ENCODE assay signal across 17 cellular contexts in the genomic region with DNA sequence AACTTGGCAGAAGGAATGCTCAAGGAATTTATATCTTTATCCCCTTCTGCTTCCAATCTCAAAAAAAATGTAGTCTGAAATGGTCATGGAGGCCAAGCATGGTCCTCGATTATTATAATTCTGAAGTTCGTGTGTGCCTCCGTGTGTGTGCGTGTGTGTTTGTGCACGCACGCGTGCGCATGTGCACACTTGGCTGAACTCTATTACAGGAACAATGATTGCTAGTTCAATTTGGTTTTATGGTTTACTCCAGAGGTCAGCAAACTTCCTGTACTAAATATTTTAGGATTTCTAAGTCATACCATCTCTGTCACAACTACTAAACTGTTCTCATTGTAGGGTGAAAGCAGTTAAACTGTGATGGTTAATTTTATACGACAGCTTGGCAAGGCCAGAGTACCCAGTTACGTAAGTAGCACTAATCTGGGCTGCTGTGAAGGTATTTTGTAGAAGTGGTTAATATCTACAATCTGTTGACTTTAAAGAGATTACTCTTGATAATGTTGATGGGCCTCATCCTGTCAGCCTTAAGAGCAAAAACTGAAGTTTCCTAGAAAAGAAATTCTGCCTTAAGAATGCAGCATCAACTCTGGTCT. TPM values are rescaled to one million over a fixed set of nuclear protein-coding genes. Genes with fewer than 3 reads are reported as not detected.
DNase-seq lines count a peak whose midpoint lies in the region; ATAC-seq and TF ChIP-seq lines count a peak whose summit lies in the region.
"Had no signal": no experiment of that assay in that cellular context is flagged by ENCODE, and none has a peak within 500 bp of the region (broad histone marks: within the 10 kb centered on the region; RNA-seq: fewer than 3 reads in every experiment).

No MANE protein-coding gene starts in this region.

- peak overlapping the region; percentile 75 for H3K27ac Mint-ChIP-seq in mesothelial cell of epicardium
- H3K27ac Mint-ChIP-seq: IgD-negative memory B cell, natural killer cell had no signal

- H2AFZ ChIP-seq in fibroblast of lung (ENCODE audit: low read length), result peak overlapping the region; percentile 55

- no peaks in the 10 kb centered on the region for H3K9me3 Mint-ChIP-seq in mesothelial cell of epicardium
- H3K9me3 Mint-ChIP-seq: IgD-negative memory B cell, natural killer cell had no signal

- no peaks in the 10 kb centered on the region for H3K4me1 ChIP-seq in fibroblast of lung (ENCODE audit: control insufficient read depth, extremely low read depth, insufficient read depth, low read length)
- H3K4me1 ChIP-seq in esophagus muscularis mucosa, result peaks cover 15 to 19% (median 17%) of the 10 kb centered on the region in 4 donors

- TF ChIP-seq POLR2A in esophagus muscularis mucosa (IDR thresholded peaks at IDR 0.05; ENCODE audit: low read depth), result no peak

- no peaks in the 10 kb centered on the region for H4K20me1 ChIP-seq in fibroblast of lung (ENCODE audit: control insufficient read depth, extremely low read depth, insufficient read depth, low read length)

- H3K4me1 Mint-ChIP-seq in mesothelial cell of epicardium, result peaks cover 19% of the 10 kb centered on the region

- no peak for TF ChIP-seq CTCF in fibroblast of lung (conservative IDR thresholded peaks at IDR 0.05 in 1 of 2, IDR thresholded peaks at IDR 0.05 in 1 of 2; ENCODE audit: low read depth in 1 of 2, low read length in 2 of 2)
- no peak for TF ChIP-seq CTCF in mesothelial cell of epicardium (IDR thresholded peaks at IDR 0.05; ENCODE audit: unreplicated experiment)
- TF ChIP-seq CTCF in esophagus muscularis mucosa (IDR thresholded peaks at IDR 0.05), result no peak

- intact Hi-C loops in esophagus muscularis mucosa (cut with DNase I), result no loop called here

- peak overlapping the region in 1 of 4 experiments; percentile 9 for H3K4me3 ChIP-seq in fibroblast of lung (replicated peaks in 1 of 4; ENCODE audit: control extremely low read depth in 1 of 4, insufficient read depth in 1 of 4, low read depth in 3 of 4, low read length in 4 of 4)
- no peak overlapping the region for H3K4me3 ChIP-seq in esophagus muscularis mucosa
- H3K4me3 ChIP-seq: sigmoid colon had no signal

- peaks cover 9% of the 10 kb centered on the region for H3K36me3 Mint-ChIP-seq in mesothelial cell of epicardium
- H3K36me3 Mint-ChIP-seq: natural killer cell had no signal

- WGBS in esophagus muscularis mucosa, result 73% methylated on average over 10 of the region's 10 CpGs

- DNase-seq in EH (ENCODE audit: low read depth) (peak; percentile 74), NCI-H524 treated with DMSO at 0.1 percent for 48 hours (lab: John Stamatoyannopoulos, UW) (peak; percentile 46), fibroblast of lung (ENCODE audit: low read depth in 2 of 2) (peak; percentile 21 to 31), mesothelial cell of epicardium (ENCODE audit: low spot score in 2 of 2, unreplicated experiment in 2 of 2) (no peak), esophagus muscularis mucosa (ENCODE audit: extremely low spot score) (no peak), NCI-H146 (lab: John Stamatoyannopoulos, UW) (no peak), DMS153 (lab: John Stamatoyannopoulos, UW) (no peak)
- DNase-seq: activated gamma-delta T cell; brain microvascular endothelial cell; head of caudate nucleus; kidney glomerular epithelial cell; natural killer cell; SHP77; sigmoid colon; stimulated activated naive CD4-positive, alpha-beta T cell treated with Interleukin-2 at 50 U/mL for 16 hours had no signal

- H3K9ac ChIP-seq in fibroblast of lung (ENCODE audit: insufficient read depth, low read length), result no peak overlapping the region

- ATAC-seq in HG02798 (IDR thresholded peaks at IDR 0.05; ENCODE audit: poor library complexity, unreplicated experiment), result no peak

- no peaks in the 10 kb centered on the region for H3K79me2 ChIP-seq in fibroblast of lung (ENCODE audit: control insufficient read depth, insufficient read depth, low read length)

- no peak for TF ChIP-seq EP300 in esophagus muscularis mucosa (IDR thresholded peaks at IDR 0.05)

- no peaks in the 10 kb centered on the region for H3K27me3 Mint-ChIP-seq in mesothelial cell of epicardium (ENCODE audit: low read depth)
- H3K27me3 Mint-ChIP-seq: IgD-negative memory B cell had no signal

- H3K36me3 ChIP-seq in fibroblast of lung (ENCODE audit: control insufficient read depth, insufficient read depth, low read length) (no peaks in the 10 kb centered on the region), esophagus muscularis mucosa (peaks cover 0 to 4% (median 0%) of the 10 kb centered on the region in 4 donors)
- H3K36me3 ChIP-seq: brain microvascular endothelial cell, sigmoid colon had no signal

- H3K9me3 ChIP-seq in fibroblast of lung (ENCODE audit: control insufficient read depth, insufficient read depth, low read depth, low read length) (no peaks in the 10 kb centered on the region), esophagus muscularis mucosa (no peaks in the 10 kb centered on the region)
- H3K9me3 ChIP-seq: sigmoid colon had no signal

- H3K27ac ChIP-seq in fibroblast of lung (ENCODE audit: insufficient read depth, low read length) (no peak overlapping the region), esophagus muscularis mucosa (replicated peaks in 1 of 4) (no peak overlapping the region)
- H3K27ac ChIP-seq: brain microvascular endothelial cell, sigmoid colon had no signal

- H3K27me3 ChIP-seq in fibroblast of lung (ENCODE audit: control insufficient read depth, insufficient read depth, low read length) (no peaks in the 10 kb centered on the region), esophagus muscularis mucosa (no peaks in the 10 kb centered on the region)
- H3K27me3 ChIP-seq: brain microvascular endothelial cell, sigmoid colon had no signal

- H3K4me2 ChIP-seq in fibroblast of lung (ENCODE audit: extremely low read depth, insufficient read depth, low read length), result peak overlapping the region; percentile 41

- H3K4me3 Mint-ChIP-seq in mesothelial cell of epicardium, result no peak overlapping the region
- H3K4me3 Mint-ChIP-seq: IgD-negative memory B cell, natural killer cell had no signal

RNA-seq across cellular contexts. Expression of gene MARCHF7, which starts 5.8 kb away (rescaled TPM):
- 90.1 and 97.1 TPM in 2 replicates for total RNA-seq in fibroblast of lung
- polyA plus RNA-seq in fibroblast of lung, result 60.4 and 65.6 TPM in 2 replicates
- 50.7 and 52.6 TPM in 2 replicates for polyA plus RNA-seq in fibroblast of lung (2012)
- polyA minus RNA-seq in fibroblast of lung (ENCODE audit: low replicate concordance), result 5.3 and 7.3 TPM in 2 replicates
- 128 to 133 TPM (median 131 TPM) in 3 replicates for total RNA-seq in mesothelial cell of epicardium
- total RNA-seq in esophagus muscularis mucosa, result 100 to 1,000 TPM in 1 of 4 donors, 10 to 100 TPM in 3; 60.1 to 101 (median 89.4) TPM

Comparison
In these comparisons a context has a peak if more than half of its experiments do, and no peak if none do; other contexts are left out.
1. DNase-seq: peak in EH (single experiment), NCI-H524 treated with DMSO at 0.1 percent for 48 hours (single experiment) and fibroblast of lung (2 of 2); none in mesothelial cell of epicardium (0 of 2), esophagus muscularis mucosa (single experiment), NCI-H146 (single experiment) and DMS153 (single experiment).